In genomic region chr19:55252760-55253159, GRCh38 we compare ENCODE assay signal across 14 cellular contexts. TPM values are rescaled to one million over a fixed set of nuclear protein-coding genes. Genes with fewer than 3 reads are reported as not detected.
DNase-seq lines count a peak whose midpoint lies in the region; ATAC-seq and TF ChIP-seq lines count a peak whose summit lies in the region.
"Had no signal": no experiment of that assay in that cellular context is flagged by ENCODE, and none has a peak within 500 bp of the region (broad histone marks: within the 10 kb centered on the region; RNA-seq: fewer than 3 reads in every experiment).

No MANE protein-coding gene starts in this region.

- no peak for TF ChIP-seq CTCF in RWPE1 (conservative IDR thresholded peaks at IDR 0.05; ENCODE audit: low read depth)

- H3K27me3 ChIP-seq in thymus (ENCODE audit: control insufficient read depth, insufficient read depth): no peaks in the 10 kb centered on the region
- H3K27me3 ChIP-seq: ovary had no signal

- H3K4me3 ChIP-seq in thymus (ENCODE audit: low read length): peak overlapping the region; percentile 92
- H3K4me3 ChIP-seq: ovary had no signal

- peaks cover 48% of the 10 kb centered on the region for H3K4me1 ChIP-seq in thymus (ENCODE audit: control insufficient read depth, insufficient read depth, low read length)

- peaks cover 27% of the 10 kb centered on the region for H3K36me3 ChIP-seq in thymus (ENCODE audit: control insufficient read depth, insufficient read depth)
- H3K36me3 ChIP-seq: ovary had no signal

- no peak for ATAC-seq in effector memory CD8-positive, alpha-beta T cell (replicated peaks)
- ATAC-seq in left cardiac atrium (no peak), HG03025 (IDR thresholded peaks at IDR 0.05; ENCODE audit: low FRiP score, unreplicated experiment) (no peak)
- ATAC-seq: HCT116 had no signal

- DNase-seq in activated naive CD4-positive, alpha-beta T cell treated with anti-CD3 and anti-CD28 coated beads, Interleukin-2, amount 50 U/mL, for 16 hours: no peak
- DNase-seq in RWPE1 (ENCODE audit: low spot score) (no peak), left cardiac atrium (no peak), NCI-H1105 treated with DMSO at 0.1 percent for 48 hours (lab: John Stamatoyannopoulos, UW) (no peak)
- DNase-seq in effector memory CD8-positive, alpha-beta T cell: no peak
- DNase-seq: central memory CD4-positive, alpha-beta T cell; DMS153; mesendoderm; small intestine had no signal

- H3K4me1 Mint-ChIP-seq in activated naive CD4-positive, alpha-beta T cell treated with anti-CD3 and anti-CD28 coated beads, Interleukin-2, amount 50 U/mL, for 24 hours: peaks cover 75% of the 10 kb centered on the region
- peaks cover 68 to 80% of the 10 kb centered on the region in 2 donors for H3K4me1 Mint-ChIP-seq in effector memory CD8-positive, alpha-beta T cell (ENCODE audit: low read depth in 2 of 2)

- intact Hi-C loops in left cardiac atrium (cut with DNase I): no loop called here

- POLR2A ChIA-PET in RWPE1 (lab: Yijun Ruan, JAX; ENCODE audit: low non-redundant PET): no interaction called here

- H3K27ac Mint-ChIP-seq in activated naive CD4-positive, alpha-beta T cell treated with anti-CD3 and anti-CD28 coated beads, Interleukin-2, amount 50 U/mL, for 24 hours: peak overlapping the region; percentile 98
- peak overlapping the region; percentile 94 to 97 for H3K27ac Mint-ChIP-seq in effector memory CD8-positive, alpha-beta T cell

- H3K27ac ChIP-seq in RWPE1 (peak overlapping the region; percentile 99), thymus (ENCODE audit: low read depth) (peak overlapping the region; percentile 99)
- H3K27ac ChIP-seq: ovary had no signal

- H3K4me3 Mint-ChIP-seq in activated naive CD4-positive, alpha-beta T cell treated with anti-CD3 and anti-CD28 coated beads, Interleukin-2, amount 50 U/mL, for 24 hours: peak overlapping the region; percentile 97
- H3K4me3 Mint-ChIP-seq in effector memory CD8-positive, alpha-beta T cell: peak overlapping the region; percentile 93 to 96

- no peaks in the 10 kb centered on the region for H3K9me3 Mint-ChIP-seq in activated naive CD4-positive, alpha-beta T cell treated with anti-CD3 and anti-CD28 coated beads, Interleukin-2, amount 50 U/mL, for 24 hours
- no peaks in the 10 kb centered on the region for H3K9me3 Mint-ChIP-seq in effector memory CD8-positive, alpha-beta T cell

- no peaks in the 10 kb centered on the region for H3K9me3 ChIP-seq in thymus (ENCODE audit: control insufficient read depth)
- H3K9me3 ChIP-seq: ovary had no signal

- no peaks in the 10 kb centered on the region for H3K27me3 Mint-ChIP-seq in activated naive CD4-positive, alpha-beta T cell treated with anti-CD3 and anti-CD28 coated beads, Interleukin-2, amount 50 U/mL, for 24 hours
- no peaks in the 10 kb centered on the region for H3K27me3 Mint-ChIP-seq in effector memory CD8-positive, alpha-beta T cell

- peaks cover 14% of the 10 kb centered on the region for H3K36me3 Mint-ChIP-seq in activated naive CD4-positive, alpha-beta T cell treated with anti-CD3 and anti-CD28 coated beads, Interleukin-2, amount 50 U/mL, for 24 hours
- H3K36me3 Mint-ChIP-seq in effector memory CD8-positive, alpha-beta T cell (ENCODE audit: insufficient read depth): peaks cover 36% of the 10 kb centered on the region

- 89% methylated on average over 8 of the region's 8 CpGs for WGBS in thymus

- CTCF ChIA-PET in RWPE1 (lab: Yijun Ruan, JAX): no interaction called here

RNA-seq across cellular contexts. Expression of gene PPP6R1, which starts 6.1 kb away (rescaled TPM):
- 48.5 TPM for polyA plus RNA-seq in thymus
- total RNA-seq in left cardiac atrium: 10 to 100 TPM; 37.8 to 42.4 TPM

RNA-seq across cellular contexts. Expression of gene TMEM86B, which starts 24.2 kb away (rescaled TPM):
- 39.7 TPM for polyA plus RNA-seq in thymus
- total RNA-seq in left cardiac atrium: 1 to 10 TPM; 1.2 to 1.4 TPM

RNA-seq across cellular contexts. Expression of gene HSPBP1, which starts 27.1 kb away (rescaled TPM):
- polyA plus RNA-seq in thymus: 21.8 TPM
- 10 to 100 TPM; 26.4 to 35.8 TPM for total RNA-seq in left cardiac atrium

RNA-seq across cellular contexts. Expression of gene BRSK1, which starts 31.0 kb away (rescaled TPM):
- 2.9 TPM for polyA plus RNA-seq in thymus
- 10 to 100 TPM in 1 of 2 donors, 1 to 10 TPM in 1; 9.1 to 19.5 TPM for total RNA-seq in left cardiac atrium

RNA-seq across cellular contexts. Expression of gene PTPRH, which starts 43.5 kb away (rescaled TPM):
- polyA plus RNA-seq in thymus: 0.14 TPM
- 1 to 10 TPM in 1 of 2 donors, under 1 TPM in 1; 0.74 to 1.5 TPM for total RNA-seq in left cardiac atrium
